In the genomic region with DNA sequence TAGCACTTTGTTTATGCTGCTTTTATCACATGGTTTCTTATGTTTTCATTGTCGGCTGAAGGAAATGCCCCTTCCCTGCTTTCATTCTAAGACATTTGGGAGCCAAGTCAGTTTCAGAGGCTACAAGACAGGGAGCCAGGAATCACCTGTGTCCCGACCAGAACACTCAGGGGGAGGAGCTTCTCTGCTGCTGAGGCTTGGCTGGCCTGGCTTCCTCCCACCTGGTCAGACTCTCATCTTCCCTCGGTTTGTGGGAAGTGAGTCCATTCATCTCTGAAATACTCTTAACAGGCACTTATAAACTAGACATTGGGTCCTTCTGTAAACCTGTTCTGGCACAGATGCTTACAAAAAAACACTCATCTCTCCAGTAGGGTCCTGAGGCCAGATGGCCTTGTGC, we compare ENCODE assay signal across 25 cellular contexts. TPM values are rescaled to one million over a fixed set of nuclear protein-coding genes. Genes with fewer than 3 reads are reported as not detected.
DNase-seq lines count a peak whose midpoint lies in the region; ATAC-seq and TF ChIP-seq lines count a peak whose summit lies in the region.
"Had no signal": no experiment of that assay in that cellular context is flagged by ENCODE, and none has a peak within 500 bp of the region (broad histone marks: within the 10 kb centered on the region; RNA-seq: fewer than 3 reads in every experiment).

No MANE protein-coding gene starts in this region.

- H3F3A ChIP-seq in PC-3 (ENCODE audit: low read length, unreplicated experiment): no peaks in the 10 kb centered on the region

- no peaks in the 10 kb centered on the region for H3K79me2 ChIP-seq in PC-3 (ENCODE audit: low read length)

- H3K27me3 ChIP-seq in PC-3 (ENCODE audit: low read length): no peaks in the 10 kb centered on the region
- H3K27me3 ChIP-seq: neural progenitor cell had no signal

- no peak overlapping the region for H2AFZ ChIP-seq in PC-3 (ENCODE audit: low read length)
- H2AFZ ChIP-seq: neural progenitor cell, PC-9 had no signal

- no peaks in the 10 kb centered on the region for H4K20me1 ChIP-seq in PC-3 (ENCODE audit: low read length)

- peaks cover 4% of the 10 kb centered on the region for H3K36me3 Mint-ChIP-seq in Calu3 (ENCODE audit: insufficient read depth, unreplicated experiment)
- H3K36me3 Mint-ChIP-seq: neural progenitor cell, type B pancreatic cell had no signal

- DNase-seq in DMS153 (lab: John Stamatoyannopoulos, UW) (peak; percentile 80), G401 (ENCODE audit: low spot score) (peak; percentile 89), NCI-H345 treated with DMSO at 0.1 percent for 48 hours (lab: John Stamatoyannopoulos, UW; ENCODE audit: unreplicated experiment) (peak; percentile 47), foreskin melanocyte (peak; percentile 54), PC-3 (no peak), Calu3 (no peak)
- DNase-seq: activated B cell treated with CpG ODN at 0.5 μM for 24 hours; COR-L47; HCEC 1CT; midbrain; NCI-H146; NCI-H748 treated with DMSO at 0.1 percent for 48 hours; PC-9; stimulated activated CD4-positive, alpha-beta T cell treated with anti-CD3 and anti-CD28 coated beads, Interleukin-4, amount 100 ng/mL, for 1 hour; stomach; T-helper 2 cell had no signal

- TF ChIP-seq CTCF in PC-3 (conservative IDR thresholded peaks at IDR 0.05; ENCODE audit: low read depth, low read length): no peak
- TF ChIP-seq CTCF in Calu3 (IDR thresholded peaks at IDR 0.05; ENCODE audit: unreplicated experiment): no peak

- H3K4me1 ChIP-seq in PC-3 (ENCODE audit: insufficient read depth, low read length): peaks cover 21% of the 10 kb centered on the region
- H3K4me1 ChIP-seq: stomach had no signal

- CTCF ChIA-PET in PC-3 (lab: Charles Lee) (no interaction called here), Calu3 (lab: Charles Lee) (no interaction called here)

- no peak overlapping the region for H3K4me2 ChIP-seq in PC-3 (ENCODE audit: low read length)
- H3K4me2 ChIP-seq: neural progenitor cell, PC-9, smooth muscle cell had no signal

- POLR2A ChIA-PET in PC-3 (lab: Charles Lee; ENCODE audit: unreplicated experiment): no interaction called here

- peaks cover 42% of the 10 kb centered on the region for H3K27me3 Mint-ChIP-seq in Calu3 (ENCODE audit: unreplicated experiment)

- H3K9ac ChIP-seq in PC-3 (ENCODE audit: low read length): no peak overlapping the region
- H3K9ac ChIP-seq: neural progenitor cell had no signal

- intact Hi-C loops in PC-3 (cut with micrococcal nuclease): no loop called here
- intact Hi-C loops in Calu3 (cut with micrococcal nuclease; ENCODE audit: unreplicated experiment): no loop called here

- no peaks in the 10 kb centered on the region for H3K9me3 Mint-ChIP-seq in Calu3 (ENCODE audit: low read depth, unreplicated experiment)
- H3K9me3 Mint-ChIP-seq: activated B cell treated with CpG ODN at 0.5 μM for 24 hours, neural progenitor cell, type B pancreatic cell had no signal

- peaks cover 2% of the 10 kb centered on the region for H3K4me1 Mint-ChIP-seq in Calu3 (ENCODE audit: low read depth, unreplicated experiment)
- H3K4me1 Mint-ChIP-seq: activated B cell treated with CpG ODN at 0.5 μM for 24 hours, neural progenitor cell had no signal

- H3K4me3 Mint-ChIP-seq in Calu3 (ENCODE audit: low read depth, unreplicated experiment): no peak overlapping the region
- H3K4me3 Mint-ChIP-seq: activated B cell treated with CpG ODN at 0.5 μM for 24 hours, neural progenitor cell, type B pancreatic cell had no signal

- no peaks in the 10 kb centered on the region for H3K9me3 ChIP-seq in PC-3 (ENCODE audit: low read length)
- H3K9me3 ChIP-seq: stomach had no signal

- in situ Hi-C loops in G401 (cut with HindIII; ENCODE audit: low sequenced_read_pairs): no loop called here

- no peak overlapping the region for H3K27ac ChIP-seq in PC-3 (ENCODE audit: low read length)
- H3K27ac ChIP-seq: neural progenitor cell, PC-9, stomach had no signal

- no peaks in the 10 kb centered on the region for H3K36me3 ChIP-seq in PC-3 (ENCODE audit: low read depth, low read length)
- H3K36me3 ChIP-seq: neural progenitor cell, stomach had no signal

- ATAC-seq in PC-3: no peak
- no peak for ATAC-seq in GM18861 (IDR thresholded peaks at IDR 0.05; ENCODE audit: unreplicated experiment)
- ATAC-seq: GM12878 had no signal

- no TSS peak for BruUV-seq in PC-3 (replicated peaks; lab: Mats Ljungman, UMichigan)
- BruUV-seq in Calu3 (replicated peaks; lab: Mats Ljungman, UMichigan): no TSS peak

- H3K27ac Mint-ChIP-seq in Calu3 (ENCODE audit: unreplicated experiment): no peak overlapping the region
- H3K27ac Mint-ChIP-seq: activated B cell treated with CpG ODN at 0.5 μM for 24 hours, neural progenitor cell, type B pancreatic cell had no signal

- no peak overlapping the region for H3K4me3 ChIP-seq in PC-3 (ENCODE audit: low read length)
- H3K4me3 ChIP-seq: GM12878, neural progenitor cell, PC-9, smooth muscle cell, stomach had no signal

- no peaks in the 10 kb centered on the region for H3K9me2 ChIP-seq in PC-3 (replicated peaks; ENCODE audit: low read length)

RNA-seq across cellular contexts. Expression of gene GOLGA7B, which starts 19.6 kb away (rescaled TPM):
- 0.12 TPM in 1 of 2 replicates, not detected in the other for total RNA-seq in G401 (2014; rRNA removed; shearing (Covaris generic))
- total RNA-seq in PC-3 (2014; rRNA removed) (0.26 and 0.29 TPM in 2 replicates), Calu3 (2022) (1.0 and 1.4 TPM in 2 replicates)
- total RNA-seq: GM12878, smooth muscle cell had no signal

RNA-seq across cellular contexts. Expression of gene SFRP5, which starts 58.3 kb away (rescaled TPM):
- not detected in 2 replicates for total RNA-seq in G401 (2014; rRNA removed; shearing (Covaris generic))
- total RNA-seq in PC-3 (2014; rRNA removed) (not detected in 2 replicates), Calu3 (2022) (0.19 and 0.20 TPM in 2 replicates)
- total RNA-seq: activated B cell treated with CpG ODN at 0.5 μM for 24 hours, bronchial epithelial cell, dermis microvascular lymphatic vessel endothelial cell, epithelial cell of proximal tubule, GM12878, PC-9, pulmonary artery endothelial cell, smooth muscle cell had no signal

Comparison
In these comparisons a context has a peak if more than half of its experiments do, and no peak if none do; other contexts are left out.
1. DNase-seq: peak in DMS153 (single experiment), G401 (single experiment), NCI-H345 treated with DMSO at 0.1 percent for 48 hours (single experiment) and foreskin melanocyte (single experiment); none in PC-3 (single experiment) and Calu3 (single experiment).